ENCODE assay signal across 9 cellular contexts in genomic region chr17:4162775-4163498, GRCh38.
A peak's percentile ranks its signal among the peaks of the same experiment; 100 is the strongest.
DNase-seq lines count a peak whose midpoint lies in the region; ATAC-seq and TF ChIP-seq lines count a peak whose summit lies in the region.
"Had no signal": no experiment of that assay in that cellular context is flagged by ENCODE, and none has a peak within 500 bp of the region (broad histone marks: within the 10 kb centered on the region; RNA-seq: fewer than 3 reads in every experiment).

No MANE protein-coding gene starts in this region.

- H3K4me1 Mint-ChIP-seq in effector memory CD8-positive, alpha-beta T cell (ENCODE audit: low read depth in 2 of 2): peaks cover 0 to 3% of the 10 kb centered on the region in 2 donors

- H3K4me3 Mint-ChIP-seq in effector memory CD8-positive, alpha-beta T cell: no peak overlapping the region

- H3K4me3 ChIP-seq in HUES6 (ENCODE audit: low read depth, low read length) (no peak overlapping the region), muscle layer of colon (ENCODE audit: low read depth in 1 of 2, low read length in 2 of 2) (no peak overlapping the region)

- H3K27me3 Mint-ChIP-seq in effector memory CD8-positive, alpha-beta T cell: no peaks in the 10 kb centered on the region

- peak overlapping the region; percentile 95 for H3K27ac ChIP-seq in 22Rv1
- peak overlapping the region; percentile 42; the same call in 1 of the 2 replicates for H3K27ac ChIP-seq in HUES6 (ENCODE audit: low read depth, low read length)
- peak overlapping the region; percentile 55 for H3K27ac ChIP-seq in muscle layer of colon (ENCODE audit: low read depth, low read length)

- H3K4me1 ChIP-seq in HUES6 (ENCODE audit: control insufficient read depth, insufficient read depth, low read length): peaks cover 23% of the 10 kb centered on the region
- H3K4me1 ChIP-seq in muscle layer of colon (ENCODE audit: insufficient read depth, low read length): no peaks in the 10 kb centered on the region

- H3K27me3 ChIP-seq in HUES6 (ENCODE audit: control insufficient read depth, insufficient read depth, low read length) (no peaks in the 10 kb centered on the region), muscle layer of colon (ENCODE audit: control insufficient read depth in 1 of 2, insufficient read depth in 2 of 2, low read length in 2 of 2) (no peaks in the 10 kb centered on the region)

- ATAC-seq in effector memory CD8-positive, alpha-beta T cell (replicated peaks): no peak
- ATAC-seq in GM21447 (IDR thresholded peaks at IDR 0.05; ENCODE audit: unreplicated experiment): no peak
- ATAC-seq in HG02610 (IDR thresholded peaks at IDR 0.05; ENCODE audit: unreplicated experiment): no peak

- H3K9ac ChIP-seq in HUES6 (ENCODE audit: low read length) (peak overlapping the region; percentile 7), muscle layer of colon (ENCODE audit: low read length) (no peak overlapping the region)

- H3K36me3 Mint-ChIP-seq in effector memory CD8-positive, alpha-beta T cell (ENCODE audit: insufficient read depth): peaks cover 34% of the 10 kb centered on the region

- H3K27ac Mint-ChIP-seq in effector memory CD8-positive, alpha-beta T cell: peak overlapping the region in 1 of 2 donors; percentile 63

- peaks cover 31% of the 10 kb centered on the region for H3K36me3 ChIP-seq in HUES6 (ENCODE audit: control insufficient read depth, insufficient read depth, low read length)
- H3K36me3 ChIP-seq in muscle layer of colon (ENCODE audit: insufficient read depth, low read length): peaks cover 50% of the 10 kb centered on the region

- H3K9me3 ChIP-seq in HUES6 (ENCODE audit: control insufficient read depth, insufficient read depth, low read depth, low read length) (no peaks in the 10 kb centered on the region), muscle layer of colon (ENCODE audit: low read length) (no peaks in the 10 kb centered on the region)

- no peaks in the 10 kb centered on the region for H3K9me3 Mint-ChIP-seq in effector memory CD8-positive, alpha-beta T cell

- TF ChIP-seq CTCF in 22Rv1 (IDR thresholded peaks at IDR 0.05): no peak

- DNase-seq in amniotic epithelial cell (ENCODE audit: low read depth) (peak; percentile 94), hippocampal formation (lab: John Stamatoyannopoulos, UW) (no peak)
- no peak for DNase-seq in effector memory CD8-positive, alpha-beta T cell
- DNase-seq: NCI-H2029 had no signal

Comparison
In these comparisons a context has a peak if more than half of its experiments do, and no peak if none do; other contexts are left out.
1. H3K27ac ChIP-seq: peak in every context shown above with its lines; median percentile 95 in 22Rv1; 55 in muscle layer of colon; 42 in HUES6.